8 cellular contexts compared by ENCODE assay signal in the genomic region with DNA sequence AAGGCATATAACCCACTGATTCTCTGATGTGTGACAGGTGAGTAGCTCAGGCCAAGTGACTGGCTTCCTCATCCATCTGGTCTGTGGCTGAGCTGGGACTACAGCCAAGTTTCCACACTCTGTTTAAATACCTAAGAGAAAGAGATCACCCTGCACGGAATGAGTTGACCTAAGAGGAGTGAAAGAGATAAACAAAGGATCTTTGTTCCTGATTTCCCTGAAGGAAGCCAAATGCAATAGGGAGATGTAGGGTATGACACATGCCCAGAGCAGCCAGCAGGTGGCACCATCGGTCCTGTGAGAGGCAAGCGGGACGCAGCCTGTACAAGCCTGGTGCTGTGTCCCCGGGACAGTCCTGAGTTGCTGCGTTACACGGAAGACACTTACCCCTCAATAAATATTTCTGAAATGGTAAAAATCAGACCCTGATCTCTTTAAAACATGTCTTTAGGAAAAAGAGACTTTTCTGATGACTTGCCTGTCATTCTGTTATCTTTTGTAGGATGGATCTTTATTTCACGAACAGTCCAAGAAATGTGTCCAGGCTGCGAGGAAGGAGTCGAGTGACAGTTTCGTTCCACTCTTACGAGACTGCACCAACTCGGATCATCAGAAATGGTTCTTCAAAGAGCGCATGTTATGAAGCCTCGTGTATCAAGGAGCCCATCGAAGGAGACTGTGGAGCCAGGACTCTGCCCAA. TPM values are rescaled to one million over a fixed set of nuclear protein-coding genes. Genes with fewer than 3 reads are reported as not detected.
DNase-seq lines count a peak whose midpoint lies in the region; ATAC-seq and TF ChIP-seq lines count a peak whose summit lies in the region.

No MANE protein-coding gene starts in this region.

- 22 to 23% methylated on average over 16 of the region's 16 CpGs for WGBS in lower leg skin, 2 donors

- DNase-seq in AG08395 (ENCODE audit: low spot score) (peak; percentile 90), NCI-H524 (lab: John Stamatoyannopoulos, UW) (peak; percentile 55 to 84), dermis blood vessel endothelial cell (peak; percentile 93), lower leg skin (ENCODE audit: low spot score in 2 of 2) (peak; percentile 87 to 97)
- DNase-seq in activated CD4-positive, alpha-beta T cell treated with anti-CD3 and anti-CD28 coated beads, Interleukin-2, amount 50 U/mL, for 1 hour: peak; percentile 74
- peak; percentile 80 for DNase-seq in stimulated activated CD4-positive, alpha-beta T cell treated with anti-CD3 and anti-CD28 coated beads, Interleukin-4, amount 100 ng/mL, for 24 hours

- ATAC-seq in GM18867 (IDR thresholded peaks at IDR 0.05; ENCODE audit: unreplicated experiment) (peak; percentile 84), HG03196 (IDR thresholded peaks at IDR 0.05; ENCODE audit: unreplicated experiment) (peak; percentile 78)

- no peak overlapping the region for H3K4me3 ChIP-seq in lower leg skin (ENCODE audit: low read depth, poor library complexity, severe bottlenecking)

- intact Hi-C loops in lower leg skin (cut with DNase I; ENCODE audit: low total_unique reads): loop anchor here (10.0 kb wide), 1 partner anchor 296 kb away; no protein-coding TSS in a partner anchor

- TF ChIP-seq CTCF in lower leg skin (IDR thresholded peaks at IDR 0.05): peak in 1 of 3 donors; percentile 82

- no peak for TF ChIP-seq POLR2A in lower leg skin (IDR thresholded peaks at IDR 0.05)

RNA-seq across cellular contexts. Expression of a gene that starts 41.1 kb away (rescaled TPM):
- 0.14 and 0.34 TPM in 2 replicates for total RNA-seq in dermis blood vessel endothelial cell
- total RNA-seq in lower leg skin: 1 to 10 TPM; 4.9 to 8.5 (median 6.4) TPM

RNA-seq across cellular contexts. Expression of a gene that starts 52.2 kb away (rescaled TPM):
- total RNA-seq in dermis blood vessel endothelial cell (8.0 and 12.6 TPM in 2 replicates), lower leg skin (10 to 100 TPM; 11.3 to 28.0 (median 19.1) TPM)
